In the genomic region with DNA sequence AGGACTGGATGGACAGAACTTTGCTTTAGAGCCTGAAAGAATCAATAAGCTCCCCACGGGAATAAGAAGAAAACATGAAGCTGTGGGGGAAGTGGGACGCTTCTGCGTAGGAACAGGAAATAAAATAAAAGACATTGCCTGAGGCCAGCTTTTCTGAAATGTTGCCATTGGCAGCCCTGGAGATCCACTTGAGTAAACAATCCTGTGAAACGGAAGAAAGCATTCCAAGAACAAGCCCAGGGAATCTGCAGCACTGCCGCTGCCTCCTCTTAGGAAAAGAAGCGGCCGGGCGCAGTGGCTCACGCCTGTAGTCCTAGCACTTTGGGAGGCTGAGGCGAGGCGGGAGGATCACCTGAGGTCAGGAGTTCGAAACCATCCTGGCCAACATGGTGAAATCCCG, we compare ENCODE assay signal across 23 cellular contexts.
DNase-seq lines count a peak whose midpoint lies in the region; ATAC-seq and TF ChIP-seq lines count a peak whose summit lies in the region.
"Had no signal": no experiment of that assay in that cellular context is flagged by ENCODE, and none has a peak within 500 bp of the region (broad histone marks: within the 10 kb centered on the region; RNA-seq: fewer than 3 reads in every experiment).

No MANE protein-coding gene starts in this region.

- no peaks in the 10 kb centered on the region for H3K36me3 ChIP-seq in heart left ventricle
- no peaks in the 10 kb centered on the region for H3K36me3 ChIP-seq in testis (ENCODE audit: low read depth, missing control alignments)
- H3K36me3 ChIP-seq: BLaER1 had no signal

- DNase-seq in heart left ventricle (peak in 4 of 5 donors; percentile 29 to 43 (median 32)), Right ventricle myocardium inferior (ENCODE audit: missing footprints) (no peak), M059J (ENCODE audit: low read depth) (peak; percentile 66), SK-MEL-5 (ENCODE audit: low read depth, low spot score) (peak; percentile 69), testis (peak; percentile 31), NCI-H2107 treated with DMSO at 0.1 percent for 48 hours (lab: John Stamatoyannopoulos, UW; ENCODE audit: unreplicated experiment) (no peak)
- DNase-seq in activated CD8-positive, alpha-beta T cell treated with anti-CD3 and anti-CD28 coated beads, Interleukin-2, amount 10 ng/mL, durations not matched to agents 7 days and 5 days, result no peak
- DNase-seq: activated CD8-positive, alpha-beta T cell treated with anti-CD3 and anti-CD28 coated beads for 36 hours; activated gamma-delta T cell; activated T-cell treated with anti-CD3 and anti-CD28 coated beads, Interleukin-2, amount 50 U/mL, for 1 hour; Calu3; GM23248; kidney glomerular epithelial cell; NCI-H1436; NCI-H2227 treated with DMSO at 0.1 percent for 48 hours; occipital lobe; stimulated activated CD4-positive, alpha-beta T cell treated with anti-CD3 and anti-CD28 coated beads, Interleukin-2, amount 100 ng/mL, for 48 hours had no signal

- in situ Hi-C loops in SK-MEL-5 (cut with HindIII; ENCODE audit: low pct_unique_long_range_greater_than_20kb, low sequenced_read_pairs), result no loop called here

- POLR2A ChIA-PET in activated CD8-positive, alpha-beta T cell treated with anti-CD3 and anti-CD28 coated beads, Interleukin-2, amount 10 ng/mL, durations not matched to agents 7 days and 5 days (lab: Charles Lee), result no interaction called here

- no peak for TF ChIP-seq POLR2A in heart left ventricle (IDR thresholded peaks at IDR 0.05)
- no peak for TF ChIP-seq POLR2A in testis (IDR thresholded peaks at IDR 0.05)

- H3K4me1 Mint-ChIP-seq in activated CD8-positive, alpha-beta T cell treated with anti-CD3 and anti-CD28 coated beads, Interleukin-2, amount 10 ng/mL, durations not matched to agents 7 days and 5 days (ENCODE audit: low read depth), result no peaks in the 10 kb centered on the region
- H3K4me1 Mint-ChIP-seq: stimulated activated effector memory CD8-positive, alpha-beta T cell treated with anti-CD3 and anti-CD28 coated beads, Interleukin-12 subunit alpha, Interleukin-12 subunit beta, amount 100 ng/mL, for 72 hours had no signal

- peak in 2 of 4 donors; percentile 49 to 62 for ATAC-seq in heart left ventricle
- ATAC-seq in Right ventricle myocardium inferior, result no peak
- ATAC-seq in activated CD8-positive, alpha-beta T cell treated with anti-CD3 and anti-CD28 coated beads, Interleukin-2, amount 10 ng/mL, durations not matched to agents 7 days and 5 days, result no peak
- no peak for ATAC-seq in HG03521 (IDR thresholded peaks at IDR 0.05; ENCODE audit: unreplicated experiment)
- ATAC-seq: activated CD4-positive, CD25-positive, alpha-beta regulatory T cell treated with anti-CD3 and anti-CD28 coated beads, Interleukin-2, amount 50 U/mL, for 24 hours; activated CD8-positive, alpha-beta T cell treated with anti-CD3 and anti-CD28 coated beads for 36 hours; body of pancreas; stimulated activated effector memory CD8-positive, alpha-beta T cell treated with anti-CD3 and anti-CD28 coated beads, Interleukin-12 subunit alpha, Interleukin-12 subunit beta, amount 100 ng/mL, for 72 hours had no signal

- H3K27me3 ChIP-seq in heart left ventricle (peaks cover 0 to 17% (median 0%) of the 10 kb centered on the region in 9 donors), testis (no peaks in the 10 kb centered on the region)
- H3K27me3 ChIP-seq: BLaER1, body of pancreas had no signal

- no peaks in the 10 kb centered on the region for H3K27me3 Mint-ChIP-seq in activated CD8-positive, alpha-beta T cell treated with anti-CD3 and anti-CD28 coated beads, Interleukin-2, amount 10 ng/mL, durations not matched to agents 7 days and 5 days (ENCODE audit: low read depth)

- no peaks in the 10 kb centered on the region for H3K9me3 Mint-ChIP-seq in activated CD8-positive, alpha-beta T cell treated with anti-CD3 and anti-CD28 coated beads, Interleukin-2, amount 10 ng/mL, durations not matched to agents 7 days and 5 days (ENCODE audit: insufficient read depth)
- H3K9me3 Mint-ChIP-seq: activated CD8-positive, alpha-beta T cell treated with anti-CD3 and anti-CD28 coated beads for 36 hours; stimulated activated effector memory CD8-positive, alpha-beta T cell treated with anti-CD3 and anti-CD28 coated beads, Interleukin-12 subunit alpha, Interleukin-12 subunit beta, amount 100 ng/mL, for 72 hours had no signal

- CTCF ChIA-PET in activated CD8-positive, alpha-beta T cell treated with anti-CD3 and anti-CD28 coated beads, Interleukin-2, amount 10 ng/mL, durations not matched to agents 7 days and 5 days (lab: Charles Lee), result no interaction called here

- intact Hi-C loops in heart left ventricle (cut with DNase I) (no loop called here), Right ventricle myocardium inferior (cut with DNase I) (no loop called here), testis (cut with DNase I; ENCODE audit: low total_unique reads) (no loop called here)

- no peak overlapping the region for H3K4me3 ChIP-seq in heart left ventricle
- H3K4me3 ChIP-seq in testis, result peak overlapping the region in 1 of 2 donors; percentile 13
- H3K4me3 ChIP-seq: BLaER1, body of pancreas, GM23248 had no signal

- no peaks in the 10 kb centered on the region for H3K36me3 Mint-ChIP-seq in activated CD8-positive, alpha-beta T cell treated with anti-CD3 and anti-CD28 coated beads, Interleukin-2, amount 10 ng/mL, durations not matched to agents 7 days and 5 days (ENCODE audit: low read depth)
- H3K36me3 Mint-ChIP-seq: stimulated activated effector memory CD8-positive, alpha-beta T cell treated with anti-CD3 and anti-CD28 coated beads, Interleukin-12 subunit alpha, Interleukin-12 subunit beta, amount 100 ng/mL, for 72 hours had no signal

- 63 to 78% (median 68%) methylated on average over 13 of the region's 13 CpGs for WGBS in heart left ventricle, 4 donors
- WGBS in testis, 2 donors, result 48 to 69% methylated on average over 13 of the region's 13 CpGs

- TF ChIP-seq CTCF in heart left ventricle (IDR thresholded peaks at IDR 0.05) (no peak), testis (IDR thresholded peaks at IDR 0.05) (no peak)

- no peak overlapping the region for H3K27ac Mint-ChIP-seq in activated CD8-positive, alpha-beta T cell treated with anti-CD3 and anti-CD28 coated beads, Interleukin-2, amount 10 ng/mL, durations not matched to agents 7 days and 5 days
- H3K27ac Mint-ChIP-seq: activated CD8-positive, alpha-beta T cell treated with anti-CD3 and anti-CD28 coated beads for 36 hours; stimulated activated effector memory CD8-positive, alpha-beta T cell treated with anti-CD3 and anti-CD28 coated beads, Interleukin-12 subunit alpha, Interleukin-12 subunit beta, amount 100 ng/mL, for 72 hours had no signal

- H3K9me3 ChIP-seq in heart left ventricle (peaks cover 0 to 4% (median 0%) of the 10 kb centered on the region in 12 donors), testis (no peaks in the 10 kb centered on the region)
- H3K9me3 ChIP-seq: BLaER1, body of pancreas had no signal

- peak overlapping the region in 1 of 12 donors; percentile 7 for H3K27ac ChIP-seq in heart left ventricle
- H3K27ac ChIP-seq in testis, result no peak overlapping the region
- H3K27ac ChIP-seq: BLaER1, body of pancreas, epithelial cell of prostate, GM23248 had no signal

- no peak overlapping the region for H3K4me3 Mint-ChIP-seq in activated CD8-positive, alpha-beta T cell treated with anti-CD3 and anti-CD28 coated beads, Interleukin-2, amount 10 ng/mL, durations not matched to agents 7 days and 5 days
- H3K4me3 Mint-ChIP-seq: activated CD8-positive, alpha-beta T cell treated with anti-CD3 and anti-CD28 coated beads for 36 hours; stimulated activated effector memory CD8-positive, alpha-beta T cell treated with anti-CD3 and anti-CD28 coated beads, Interleukin-12 subunit alpha, Interleukin-12 subunit beta, amount 100 ng/mL, for 72 hours had no signal

- H3K4me1 ChIP-seq in heart left ventricle (peaks cover 0 to 4% (median 0%) of the 10 kb centered on the region in 12 donors), testis (no peaks in the 10 kb centered on the region)
- H3K4me1 ChIP-seq: body of pancreas had no signal

Comparison
In these comparisons a context has a peak if more than half of its experiments do, and no peak if none do; other contexts are left out.
1. DNase-seq: peak in heart left ventricle (4 of 5), M059J (single experiment), SK-MEL-5 (single experiment) and testis (single experiment); none in Right ventricle myocardium inferior (single experiment), NCI-H2107 treated with DMSO at 0.1 percent for 48 hours (single experiment) and activated CD8-positive, alpha-beta T cell treated with anti-CD3 and anti-CD28 coated beads, Interleukin-2, amount 10 ng/mL, durations not matched to agents 7 days and 5 days (single experiment).